31 cellular contexts compared by ENCODE assay signal in genomic region chr7:141028767-141029166, GRCh38. TPM values are rescaled to one million over a fixed set of nuclear protein-coding genes. Genes with fewer than 3 reads are reported as not detected.
"Had no signal": no experiment of that assay in that cellular context is flagged by ENCODE, and none has a peak within 500 bp of the region (broad histone marks: within the 10 kb centered on the region; RNA-seq: fewer than 3 reads in every experiment).

No MANE protein-coding gene starts in this region.

- H3K4me1 Mint-ChIP-seq: natural killer cell; nephron; stimulated activated memory B cell treated with anti-CD40 and anti-IgM and Interleukin-4, amounts not matched to agents 10 μg/mL and 1 μg/mL and 100 μg/mL, for 72 hours had no signal

- H3K9me3 ChIP-seq: ovary, testis, upper lobe of right lung, uterus had no signal

- H3K9ac ChIP-seq: neural progenitor cell, parathyroid adenoma had no signal

- H3K27ac Mint-ChIP-seq: natural killer cell; nephron; neural progenitor cell; progenitor cell of endocrine pancreas; stimulated activated memory B cell treated with anti-CD40 and anti-IgM and Interleukin-4, amounts not matched to agents 10 μg/mL and 1 μg/mL and 100 μg/mL, for 72 hours; stimulated activated naive CD8-positive, alpha-beta T cell treated with anti-CD3 and anti-CD28 coated beads, Interleukin-15, amount 100 ng/mL, for 72 hours; type B pancreatic cell had no signal

- H3K4me2 ChIP-seq: neural progenitor cell, smooth muscle cell had no signal

- H3K4me3 Mint-ChIP-seq: natural killer cell; nephron; neural progenitor cell; stimulated activated memory B cell treated with anti-CD40 and anti-IgM and Interleukin-4, amounts not matched to agents 10 μg/mL and 1 μg/mL and 100 μg/mL, for 72 hours; stimulated activated naive CD8-positive, alpha-beta T cell treated with anti-CD3 and anti-CD28 coated beads, Interleukin-15, amount 100 ng/mL, for 72 hours; type B pancreatic cell had no signal

- H3K4me1 ChIP-seq: neural progenitor cell, parathyroid adenoma, psoas muscle, spleen, suprapubic skin, testis, tibial artery, transverse colon, upper lobe of right lung, uterus had no signal

- H3K36me3 ChIP-seq: neural progenitor cell, ovary, spleen, suprapubic skin, tibial artery, transverse colon, upper lobe of right lung, uterus had no signal

- H3K79me2 ChIP-seq: parathyroid adenoma had no signal

- H3K27me3 ChIP-seq: neural progenitor cell, ovary, suprapubic skin, testis, tibial artery, upper lobe of right lung, uterus had no signal

- H3K4me3 ChIP-seq: neural progenitor cell, ovary, psoas muscle, skin epidermis, smooth muscle cell, spleen, suprapubic skin, testis, tibial artery, transverse colon, upper lobe of right lung, uterus had no signal

- H3K27me3 Mint-ChIP-seq: progenitor cell of endocrine pancreas had no signal

- H3K36me3 Mint-ChIP-seq: type B pancreatic cell had no signal

- ATAC-seq: natural killer cell; psoas muscle; right cardiac atrium; sciatic nerve; stimulated activated memory B cell treated with anti-CD40 and anti-IgM and Interleukin-4, amounts not matched to agents 10 μg/mL and 1 μg/mL and 100 μg/mL, for 72 hours; stimulated activated naive CD8-positive, alpha-beta T cell treated with anti-CD3 and anti-CD28 coated beads, Interleukin-15, amount 100 ng/mL, for 72 hours; stimulated activated naive CD8-positive, alpha-beta T cell treated with anti-CD3 and anti-CD28 coated beads, Interleukin-15, Interleukin-2, amounts not matched to agents 100 U/mL and 50 U/mL, for 24 hours; upper lobe of right lung had no signal

- H3K27ac ChIP-seq: neural progenitor cell, ovary, parathyroid adenoma, psoas muscle, skin epidermis, spleen, suprapubic skin, testis, tibial artery, transverse colon, upper lobe of right lung, uterus had no signal

- H2AFZ ChIP-seq: neural progenitor cell, parathyroid adenoma had no signal

- DNase-seq: natural killer cell; occipital lobe; ovary; posterior cingulate gyrus; psoas muscle; right cardiac atrium; spleen; stimulated activated CD4-positive, alpha-beta T cell treated with anti-CD3 and anti-CD28 coated beads, Interleukin-12 subunit alpha, Interleukin-12 subunit beta, amount 100 ng/mL, for 4 hours; stimulated activated CD4-positive, alpha-beta T cell treated with anti-CD3 and anti-CD28 coated beads, Interleukin-1b, Interleukin-23, amount 100 ng/mL, for 48 hours; stimulated activated CD4-positive, alpha-beta T cell treated with anti-CD3 and anti-CD28 coated beads, Interleukin-4, amount 100 ng/mL, for 1 hour; stimulated activated CD4-positive, alpha-beta T cell treated with anti-CD3 and anti-CD28 coated beads, Interleukin-4, amount 100 ng/mL, for 4 hours; stimulated activated CD8-positive, alpha-beta memory T cell treated with anti-CD3 and anti-CD28 coated beads, Interleukin-4, amount 100 ng/mL, for 48 hours; stimulated activated naive CD4-positive, alpha-beta T cell; stimulated activated naive CD8-positive, alpha-beta T cell treated with anti-CD3 and anti-CD28 coated beads, Interleukin-15, amount 100 ng/mL, for 72 hours; stimulated activated naive CD8-positive, alpha-beta T cell treated with anti-CD3 and anti-CD28 coated beads, Interleukin-15, Interleukin-2, amounts not matched to agents 100 U/mL and 50 U/mL, for 24 hours; substantia nigra; testis; tibial artery; transverse colon; upper lobe of right lung; uterus had no signal

RNA-seq across cellular contexts. Expression of gene TMEM178B, which starts 45.1 kb away (rescaled TPM):
- total RNA-seq: natural killer cell had no signal
- polyA plus RNA-seq: smooth muscle cell had no signal
